In genomic region chr9:82234160-82234943, GRCh38 we compare ENCODE assay signal across 1 cellular context.
TF ChIP-seq lines count a peak whose summit lies in the region.

No MANE protein-coding gene starts in this region.

TF ChIP-seq in GM23338, 12 proteins besides CTCF, POLR2A, EP300 and RAD21 (continued from another document):
- no peak for TF ChIP-seq ZNF462 (CRISPR knock-in tag; IDR thresholded peaks at IDR 0.05)
